In genomic region chr1:109823543-109824348, GRCh38 we compare ENCODE assay signal across 1 cellular context.
TF ChIP-seq lines count a peak whose summit lies in the region.

No MANE protein-coding gene starts in this region.

TF ChIP-seq in K562, 482 proteins besides CTCF, POLR2A, EP300 and RAD21 (continued from another document):
- TF ChIP-seq, protein P1, sequence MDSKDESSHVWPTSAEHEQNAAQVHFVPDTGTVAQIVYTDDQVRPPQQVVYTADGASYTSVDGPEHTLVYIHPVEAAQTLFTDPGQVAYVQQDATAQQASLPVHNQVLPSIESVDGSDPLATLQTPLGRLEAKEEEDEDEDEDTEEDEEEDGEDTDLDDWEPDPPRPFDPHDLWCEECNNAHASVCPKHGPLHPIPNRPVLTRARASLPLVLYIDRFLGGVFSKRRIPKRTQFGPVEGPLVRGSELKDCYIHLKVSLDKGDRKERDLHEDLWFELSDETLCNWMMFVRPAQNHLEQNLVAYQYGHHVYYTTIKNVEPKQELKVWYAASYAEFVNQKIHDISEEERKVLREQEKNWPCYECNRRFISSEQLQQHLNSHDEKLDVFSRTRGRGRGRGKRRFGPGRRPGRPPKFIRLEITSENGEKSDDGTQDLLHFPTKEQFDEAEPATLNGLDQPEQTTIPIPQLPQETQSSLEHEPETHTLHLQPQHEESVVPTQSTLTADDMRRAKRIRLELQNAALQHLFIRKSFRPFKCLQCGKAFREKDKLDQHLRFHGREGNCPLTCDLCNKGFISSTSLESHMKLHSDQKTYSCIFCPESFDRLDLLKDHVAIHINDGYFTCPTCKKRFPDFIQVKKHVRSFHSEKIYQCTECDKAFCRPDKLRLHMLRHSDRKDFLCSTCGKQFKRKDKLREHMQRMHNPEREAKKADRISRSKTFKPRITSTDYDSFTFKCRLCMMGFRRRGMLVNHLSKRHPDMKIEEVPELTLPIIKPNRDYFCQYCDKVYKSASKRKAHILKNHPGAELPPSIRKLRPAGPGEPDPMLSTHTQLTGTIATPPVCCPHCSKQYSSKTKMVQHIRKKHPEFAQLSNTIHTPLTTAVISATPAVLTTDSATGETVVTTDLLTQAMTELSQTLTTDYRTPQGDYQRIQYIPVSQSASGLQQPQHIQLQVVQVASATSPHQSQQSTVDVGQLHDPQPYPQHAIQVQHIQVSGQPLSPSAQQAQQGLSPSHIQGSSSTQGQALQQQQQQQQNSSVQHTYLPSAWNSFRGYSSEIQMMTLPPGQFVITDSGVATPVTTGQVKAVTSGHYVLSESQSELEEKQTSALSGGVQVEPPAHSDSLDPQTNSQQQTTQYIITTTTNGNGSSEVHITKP (IDR thresholded peaks at IDR 0.05; ENCODE audit: partially characterized antibody) = peak; percentile 70
- TF ChIP-seq, protein P2, sequence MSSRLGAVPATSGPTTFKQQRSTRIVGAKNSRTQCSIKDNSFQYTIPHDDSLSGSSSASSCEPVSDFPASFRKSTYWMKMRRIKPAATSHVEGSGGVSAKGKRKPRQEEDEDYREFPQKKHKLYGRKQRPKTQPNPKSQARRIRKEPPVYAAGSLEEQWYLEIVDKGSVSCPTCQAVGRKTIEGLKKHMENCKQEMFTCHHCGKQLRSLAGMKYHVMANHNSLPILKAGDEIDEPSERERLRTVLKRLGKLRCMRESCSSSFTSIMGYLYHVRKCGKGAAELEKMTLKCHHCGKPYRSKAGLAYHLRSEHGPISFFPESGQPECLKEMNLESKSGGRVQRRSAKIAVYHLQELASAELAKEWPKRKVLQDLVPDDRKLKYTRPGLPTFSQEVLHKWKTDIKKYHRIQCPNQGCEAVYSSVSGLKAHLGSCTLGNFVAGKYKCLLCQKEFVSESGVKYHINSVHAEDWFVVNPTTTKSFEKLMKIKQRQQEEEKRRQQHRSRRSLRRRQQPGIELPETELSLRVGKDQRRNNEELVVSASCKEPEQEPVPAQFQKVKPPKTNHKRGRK (tag; IDR thresholded peaks at IDR 0.05) = no peak
- peak; percentile 1 for TF ChIP-seq NEUROD1 (IDR thresholded peaks at IDR 0.05; ENCODE audit: borderline replicate concordance, low read depth, low read length, partially characterized antibody)
- no peak for TF ChIP-seq ATF1 (CRISPR knock-in tag; IDR thresholded peaks at IDR 0.05)
- TF ChIP-seq ATF1 (tag; IDR thresholded peaks at IDR 0.05) = peak; percentile 31; the same call in 1 of the 2 replicates
- no peak for TF ChIP-seq BRF1 (IDR thresholded peaks at IDR 0.05; ENCODE audit: borderline replicate concordance, extremely low read depth, insufficient read length)
- TF ChIP-seq TFAM (CRISPR knock-in tag; conservative IDR thresholded peaks at IDR 0.05) = no peak
- 0 out of 4 replicates have a peak, but pooled peaks of 1 of the 2 experiments have one; percentile 65 for TF ChIP-seq KDM4B (IDR thresholded peaks at IDR 0.05; ENCODE audit: borderline replicate concordance in 2 of 2, low read depth in 1 of 2)
- TF ChIP-seq PHF8 (IDR thresholded peaks at IDR 0.05; ENCODE audit: borderline replicate concordance, low read length) = peak; percentile 63; the same call in 1 of the 2 replicates
- peak in 1 of 2 experiments; percentile 55; a peak in 1 of 4 replicates for TF ChIP-seq SIN3A (IDR thresholded peaks at IDR 0.05; ENCODE audit: borderline replicate concordance in 2 of 2, control insufficient read depth in 1 of 2, low read depth in 2 of 2, low read length in 2 of 2)
- TF ChIP-seq GATAD2B (IDR thresholded peaks at IDR 0.05; ENCODE audit: borderline replicate concordance) = peak; percentile 7; the same call in 1 of the 2 replicates
- peak; percentile 98 for TF ChIP-seq C11orf30 (IDR thresholded peaks at IDR 0.05; ENCODE audit: low read depth)
- TF ChIP-seq CXXC5 (CRISPR knock-in tag; IDR thresholded peaks at IDR 0.05) = peak; percentile 81
- peak; percentile 44 for TF ChIP-seq PTRF (tag; IDR thresholded peaks at IDR 0.05)
- TF ChIP-seq KLF10 (CRISPR knock-in tag; IDR thresholded peaks at IDR 0.05) = 0 out of 2 replicates have a peak, but pooled peaks have one; percentile 50
- TF ChIP-seq KLF6 (CRISPR knock-in tag; IDR thresholded peaks at IDR 0.05; ENCODE audit: borderline replicate concordance) = peak; percentile 84
- TF ChIP-seq TAF1 (IDR thresholded peaks at IDR 0.05; ENCODE audit: control insufficient read depth, extremely low read depth, insufficient read depth, low read length, severe bottlenecking) = peak; percentile 20
- peak in 1 of 2 experiments; percentile 39; a peak in 1 of 4 replicates for TF ChIP-seq TBL1XR1 (IDR thresholded peaks at IDR 0.05; ENCODE audit: low read length in 2 of 2)
